ENCODE assay signal across 1 cellular context in genomic region chr10:7285545-7286322, GRCh38.
A peak's percentile ranks its signal among the peaks of the same experiment; 100 is the strongest.
TF ChIP-seq lines count a peak whose summit lies in the region.

No MANE protein-coding gene starts in this region.

TF ChIP-seq in GM12878, 131 proteins besides CTCF, POLR2A, EP300 and RAD21 (continued from another document):
- TF ChIP-seq EED (IDR thresholded peaks at IDR 0.05; ENCODE audit: low read depth) = peak; percentile 31; the same call in 1 of the 2 replicates
- TF ChIP-seq RUNX3 (IDR thresholded peaks at IDR 0.05; ENCODE audit: low read length) = peak; percentile 72
- TF ChIP-seq, protein P1, sequence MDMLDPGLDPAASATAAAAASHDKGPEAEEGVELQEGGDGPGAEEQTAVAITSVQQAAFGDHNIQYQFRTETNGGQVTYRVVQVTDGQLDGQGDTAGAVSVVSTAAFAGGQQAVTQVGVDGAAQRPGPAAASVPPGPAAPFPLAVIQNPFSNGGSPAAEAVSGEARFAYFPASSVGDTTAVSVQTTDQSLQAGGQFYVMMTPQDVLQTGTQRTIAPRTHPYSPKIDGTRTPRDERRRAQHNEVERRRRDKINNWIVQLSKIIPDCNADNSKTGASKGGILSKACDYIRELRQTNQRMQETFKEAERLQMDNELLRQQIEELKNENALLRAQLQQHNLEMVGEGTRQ (IDR thresholded peaks at IDR 0.05; ENCODE audit: borderline replicate concordance, low read depth, low read length) = no peak
- no peak for TF ChIP-seq BACH1 (IDR thresholded peaks at IDR 0.05; ENCODE audit: borderline replicate concordance)
TF ChIP-seq in GM12878: peak in this region for 3.
